In the genomic region with DNA sequence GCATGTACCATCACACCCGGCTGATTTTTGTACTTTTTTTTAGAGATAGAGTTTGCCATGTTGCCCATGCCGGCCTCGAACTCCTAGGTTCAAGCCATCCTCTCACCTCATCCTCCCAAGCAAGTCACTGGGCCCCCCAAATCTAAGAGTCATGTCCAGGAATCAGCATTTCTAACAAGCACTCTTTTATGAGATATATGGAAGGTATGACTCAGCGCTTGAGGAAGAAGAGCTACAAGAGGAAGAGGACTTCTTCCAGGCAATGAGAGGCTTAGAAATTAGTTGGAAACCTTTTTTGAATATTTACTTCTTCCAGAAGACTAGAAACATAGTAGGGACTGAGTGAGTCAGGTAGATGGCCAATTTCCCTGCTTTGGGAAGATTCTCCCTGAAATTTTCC, we compare ENCODE assay signal across 1 cellular context.
TF ChIP-seq lines count a peak whose summit lies in the region.

No MANE protein-coding gene starts in this region.

TF ChIP-seq in GM23338, 12 proteins besides CTCF, POLR2A, EP300 and RAD21 (continued from another document):
- no peak for TF ChIP-seq POLR2AphosphoS5 (IDR thresholded peaks at IDR 0.05; ENCODE audit: low read depth)
- TF ChIP-seq ZNF331 (CRISPR knock-in tag; IDR thresholded peaks at IDR 0.05; ENCODE audit: low read depth): no peak
- no peak for TF ChIP-seq REST (IDR thresholded peaks at IDR 0.05; ENCODE audit: unreplicated experiment)
- TF ChIP-seq, protein P1, sequence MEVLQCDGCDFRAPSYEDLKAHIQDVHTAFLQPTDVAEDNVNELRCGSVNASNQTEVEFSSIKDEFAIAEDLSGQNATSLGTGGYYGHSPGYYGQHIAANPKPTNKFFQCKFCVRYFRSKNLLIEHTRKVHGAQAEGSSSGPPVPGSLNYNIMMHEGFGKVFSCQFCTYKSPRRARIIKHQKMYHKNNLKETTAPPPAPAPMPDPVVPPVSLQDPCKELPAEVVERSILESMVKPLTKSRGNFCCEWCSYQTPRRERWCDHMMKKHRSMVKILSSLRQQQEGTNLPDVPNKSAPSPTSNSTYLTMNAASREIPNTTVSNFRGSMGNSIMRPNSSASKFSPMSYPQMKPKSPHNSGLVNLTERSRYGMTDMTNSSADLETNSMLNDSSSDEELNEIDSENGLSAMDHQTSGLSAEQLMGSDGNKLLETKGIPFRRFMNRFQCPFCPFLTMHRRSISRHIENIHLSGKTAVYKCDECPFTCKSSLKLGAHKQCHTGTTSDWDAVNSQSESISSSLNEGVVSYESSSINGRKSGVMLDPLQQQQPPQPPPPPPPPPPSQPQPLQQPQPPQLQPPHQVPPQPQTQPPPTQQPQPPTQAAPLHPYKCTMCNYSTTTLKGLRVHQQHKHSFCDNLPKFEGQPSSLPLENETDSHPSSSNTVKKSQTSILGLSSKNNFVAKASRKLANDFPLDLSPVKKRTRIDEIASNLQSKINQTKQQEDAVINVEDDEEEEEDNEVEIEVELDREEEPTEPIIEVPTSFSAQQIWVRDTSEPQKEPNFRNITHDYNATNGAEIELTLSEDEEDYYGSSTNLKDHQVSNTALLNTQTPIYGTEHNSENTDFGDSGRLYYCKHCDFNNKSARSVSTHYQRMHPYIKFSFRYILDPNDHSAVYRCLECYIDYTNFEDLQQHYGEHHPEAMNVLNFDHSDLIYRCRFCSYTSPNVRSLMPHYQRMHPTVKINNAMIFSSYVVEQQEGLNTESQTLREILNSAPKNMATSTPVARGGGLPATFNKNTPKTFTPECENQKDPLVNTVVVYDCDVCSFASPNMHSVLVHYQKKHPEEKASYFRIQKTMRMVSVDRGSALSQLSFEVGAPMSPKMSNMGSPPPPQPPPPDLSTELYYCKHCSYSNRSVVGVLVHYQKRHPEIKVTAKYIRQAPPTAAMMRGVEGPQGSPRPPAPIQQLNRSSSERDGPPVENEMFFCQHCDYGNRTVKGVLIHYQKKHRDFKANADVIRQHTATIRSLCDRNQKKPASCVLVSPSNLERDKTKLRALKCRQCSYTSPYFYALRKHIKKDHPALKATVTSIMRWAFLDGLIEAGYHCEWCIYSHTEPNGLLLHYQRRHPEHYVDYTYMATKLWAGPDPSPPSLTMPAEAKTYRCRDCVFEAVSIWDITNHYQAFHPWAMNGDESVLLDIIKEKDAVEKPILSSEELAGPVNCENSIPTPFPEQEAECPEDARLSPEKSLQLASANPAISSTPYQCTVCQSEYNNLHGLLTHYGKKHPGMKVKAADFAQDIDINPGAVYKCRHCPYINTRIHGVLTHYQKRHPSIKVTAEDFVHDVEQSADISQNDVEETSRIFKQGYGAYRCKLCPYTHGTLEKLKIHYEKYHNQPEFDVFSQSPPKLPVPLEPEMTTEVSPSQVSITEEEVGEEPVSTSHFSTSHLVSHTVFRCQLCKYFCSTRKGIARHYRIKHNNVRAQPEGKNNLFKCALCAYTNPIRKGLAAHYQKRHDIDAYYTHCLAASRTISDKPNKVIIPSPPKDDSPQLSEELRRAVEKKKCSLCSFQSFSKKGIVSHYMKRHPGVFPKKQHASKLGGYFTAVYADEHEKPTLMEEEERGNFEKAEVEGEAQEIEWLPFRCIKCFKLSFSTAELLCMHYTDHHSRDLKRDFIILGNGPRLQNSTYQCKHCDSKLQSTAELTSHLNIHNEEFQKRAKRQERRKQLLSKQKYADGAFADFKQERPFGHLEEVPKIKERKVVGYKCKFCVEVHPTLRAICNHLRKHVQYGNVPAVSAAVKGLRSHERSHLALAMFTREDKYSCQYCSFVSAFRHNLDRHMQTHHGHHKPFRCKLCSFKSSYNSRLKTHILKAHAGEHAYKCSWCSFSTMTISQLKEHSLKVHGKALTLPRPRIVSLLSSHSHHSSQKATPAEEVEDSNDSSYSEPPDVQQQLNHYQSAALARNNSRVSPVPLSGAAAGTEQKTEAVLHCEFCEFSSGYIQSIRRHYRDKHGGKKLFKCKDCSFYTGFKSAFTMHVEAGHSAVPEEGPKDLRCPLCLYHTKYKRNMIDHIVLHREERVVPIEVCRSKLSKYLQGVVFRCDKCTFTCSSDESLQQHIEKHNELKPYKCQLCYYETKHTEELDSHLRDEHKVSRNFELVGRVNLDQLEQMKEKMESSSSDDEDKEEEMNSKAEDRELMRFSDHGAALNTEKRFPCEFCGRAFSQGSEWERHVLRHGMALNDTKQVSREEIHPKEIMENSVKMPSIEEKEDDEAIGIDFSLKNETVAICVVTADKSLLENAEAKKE (CRISPR knock-in tag; IDR thresholded peaks at IDR 0.05): no peak
- no peak for TF ChIP-seq EZH2 (IDR thresholded peaks at IDR 0.05; ENCODE audit: low read depth, unreplicated experiment)
